Comparison of ENCODE assay signal across 1 cellular context in genomic region chr11:3169235-3169951, GRCh38.
TF ChIP-seq lines count a peak whose summit lies in the region.

No MANE protein-coding gene starts in this region.

TF ChIP-seq in K562, 482 proteins besides CTCF, POLR2A, EP300 and RAD21 (continued from another document and continues in another):
- TF ChIP-seq USF1 (CRISPR knock-in tag; IDR thresholded peaks at IDR 0.05) = peak; percentile 98
- peak in 1 of 3 experiments; percentile 48; a peak in 1 of 6 replicates for TF ChIP-seq ZBTB11 (CRISPR knock-in tag; IDR thresholded peaks at IDR 0.05)
- peak; percentile 99 for TF ChIP-seq ETV1 (tag; conservative IDR thresholded peaks at IDR 0.05; ENCODE audit: low read depth)
- no peak for TF ChIP-seq SAFB2 (IDR thresholded peaks at IDR 0.05; ENCODE audit: borderline replicate concordance, low read depth, low read length, severe bottlenecking)
- TF ChIP-seq MBD2 (IDR thresholded peaks at IDR 0.05; ENCODE audit: borderline replicate concordance, low read depth) = peak; percentile 85; the same call in 1 of the 2 replicates
- no peak for TF ChIP-seq SETDB1 (IDR thresholded peaks at IDR 0.05; ENCODE audit: low read length)
- peak; percentile 75 for TF ChIP-seq EP400 (IDR thresholded peaks at IDR 0.05)
- no peak for TF ChIP-seq NFATC3 (IDR thresholded peaks at IDR 0.05)
- TF ChIP-seq NR2C2 (CRISPR knock-in tag; IDR thresholded peaks at IDR 0.05) = no peak
- TF ChIP-seq NR2C2 (tag; IDR thresholded peaks at IDR 0.05) = 0 out of 2 replicates have a peak, but pooled peaks have one; percentile 21
- TF ChIP-seq KDM4B (IDR thresholded peaks at IDR 0.05; ENCODE audit: borderline replicate concordance in 2 of 2, low read depth in 1 of 2) = peak in 1 of 2 experiments; percentile 45; a peak in 1 of 4 replicates
- TF ChIP-seq USF2 (CRISPR knock-in tag; IDR thresholded peaks at IDR 0.05) = peak; percentile 96
- peak; percentile 58; the same call in 1 of the 2 replicates for TF ChIP-seq ATF3 (IDR thresholded peaks at IDR 0.05)
- TF ChIP-seq ATF3 (CRISPR knock-in tag; conservative IDR thresholded peaks at IDR 0.05) = peak; percentile 82
- no peak for TF ChIP-seq BACH1 (tag; IDR thresholded peaks at IDR 0.05)
- peak; percentile 85 for TF ChIP-seq SOX6 (IDR thresholded peaks at IDR 0.05)
- peak; percentile 15 for TF ChIP-seq POLR2B (IDR thresholded peaks at IDR 0.05; ENCODE audit: low read depth, partially characterized antibody)
- TF ChIP-seq ZNF12 (CRISPR knock-in tag; IDR thresholded peaks at IDR 0.05) = 0 out of 2 replicates have a peak, but pooled peaks have one; percentile 84
- TF ChIP-seq MITF (IDR thresholded peaks at IDR 0.05) = peak; percentile 96
- TF ChIP-seq TGIF2 (CRISPR knock-in tag; IDR thresholded peaks at IDR 0.05) = no peak
- TF ChIP-seq ZNF121 (CRISPR knock-in tag; conservative IDR thresholded peaks at IDR 0.05) = no peak
- TF ChIP-seq DPF2 (IDR thresholded peaks at IDR 0.05) = peak; percentile 92
- TF ChIP-seq PCBP1 (IDR thresholded peaks at IDR 0.05; ENCODE audit: low read depth, low read length, poor library complexity, severe bottlenecking) = no peak
- peak; percentile 90 for TF ChIP-seq NCOR1 (IDR thresholded peaks at IDR 0.05)
- peak; percentile 70; the same call in 1 of the 2 replicates for TF ChIP-seq FOXP4 (CRISPR knock-in tag; IDR thresholded peaks at IDR 0.05; ENCODE audit: borderline replicate concordance)
- peak; percentile 61 for TF ChIP-seq SUPT5H (IDR thresholded peaks at IDR 0.05)
- peak; percentile 99 for TF ChIP-seq HES1 (IDR thresholded peaks at IDR 0.05; ENCODE audit: low read depth)
- TF ChIP-seq SMARCA4 (IDR thresholded peaks at IDR 0.05) = peak; percentile 91
- peak; percentile 99 for TF ChIP-seq ETV5 (CRISPR knock-in tag; IDR thresholded peaks at IDR 0.05; ENCODE audit: low read depth)
- TF ChIP-seq ZNF253 (CRISPR knock-in tag; conservative IDR thresholded peaks at IDR 0.05) = no peak
- peak; percentile 78 to 88; a peak in 2 of 4 replicates for TF ChIP-seq ARNT (IDR thresholded peaks at IDR 0.05)
- TF ChIP-seq GATA2 (CRISPR knock-in tag; IDR thresholded peaks at IDR 0.05) = peak; percentile 93
- TF ChIP-seq TRIM24 (IDR thresholded peaks at IDR 0.05) = peak; percentile 72 to 89
- peak; percentile 13 for TF ChIP-seq CHD4 (IDR thresholded peaks at IDR 0.05; ENCODE audit: insufficient read depth, insufficient replicate concordance, low read depth, low read length, poor library complexity, severe bottlenecking)
- TF ChIP-seq SREBF2 (CRISPR knock-in tag; IDR thresholded peaks at IDR 0.05) = peak; percentile 80; the same call in 1 of the 2 replicates
- peak; percentile 99 for TF ChIP-seq CXXC5 (CRISPR knock-in tag; IDR thresholded peaks at IDR 0.05)
- TF ChIP-seq ATF4 (CRISPR knock-in tag; IDR thresholded peaks at IDR 0.05) = 0 out of 2 replicates have a peak, but pooled peaks have one; percentile 13
- TF ChIP-seq ZNF583 (CRISPR knock-in tag; IDR thresholded peaks at IDR 0.05) = peak; percentile 9; the same call in 1 of the 2 replicates
- TF ChIP-seq VEZF1 (CRISPR knock-in tag; IDR thresholded peaks at IDR 0.05) = peak; percentile 67
- TF ChIP-seq TCFL5 (CRISPR knock-in tag; conservative IDR thresholded peaks at IDR 0.05) = no peak
- TF ChIP-seq CCNT2 (IDR thresholded peaks at IDR 0.05; ENCODE audit: borderline replicate concordance, extremely low read depth, insufficient read length, low read depth, low read length) = peak; percentile 74
- TF ChIP-seq NR2C1 (IDR thresholded peaks at IDR 0.05) = peak; percentile 31; the same call in 1 of the 2 replicates
- TF ChIP-seq NR2C1 (tag; IDR thresholded peaks at IDR 0.05) = no peak
- TF ChIP-seq BCLAF1 (IDR thresholded peaks at IDR 0.05; ENCODE audit: borderline replicate concordance in 1 of 2, control insufficient read depth in 1 of 2, low read depth in 2 of 2, low read length in 1 of 2) = peak in 1 of 2 experiments; percentile 49; a peak in 1 of 4 replicates
- 0 out of 2 replicates have a peak, but pooled peaks have one; percentile 37 for TF ChIP-seq ZNF232 (CRISPR knock-in tag; IDR thresholded peaks at IDR 0.05)
- TF ChIP-seq C11orf30 (IDR thresholded peaks at IDR 0.05; ENCODE audit: low read depth) = no peak
- TF ChIP-seq ZFP36 (IDR thresholded peaks at IDR 0.05; ENCODE audit: low read depth, low read length, partially characterized antibody) = peak; percentile 96
- peak; percentile 82 for TF ChIP-seq MYNN (IDR thresholded peaks at IDR 0.05)
- TF ChIP-seq MYNN (CRISPR knock-in tag; IDR thresholded peaks at IDR 0.05) = no peak
- TF ChIP-seq MNT (conservative IDR thresholded peaks at IDR 0.05) = peak; percentile 89 to 91
- TF ChIP-seq HMGN3 (IDR thresholded peaks at IDR 0.05; ENCODE audit: borderline replicate concordance, extremely low read depth, insufficient read length, low read depth, low read length) = peak; percentile 84
- peak; percentile 70; the same call in 1 of the 2 replicates for TF ChIP-seq ZEB2 (IDR thresholded peaks at IDR 0.05)
